Comparison of ENCODE assay signal across 22 cellular contexts in genomic region chr15:51262468-51262867, GRCh38.
"Had no signal": no experiment of that assay in that cellular context is flagged by ENCODE, and none has a peak within 500 bp of the region (broad histone marks: within the 10 kb centered on the region; RNA-seq: fewer than 3 reads in every experiment).

No MANE protein-coding gene starts in this region.

- ATAC-seq: foreskin keratinocyte, left lobe of liver, mucosa of descending colon, right cardiac atrium had no signal

- FAIRE-seq: astrocyte had no signal

- DNase-seq: activated B cell treated with CpG ODN at 0.5 μM for 24 hours; activated CD4-positive, alpha-beta memory T cell treated with anti-CD3 and anti-CD28 coated beads for 36 hours; activated CD4-positive, alpha-beta T cell treated with anti-CD3 and anti-CD28 coated beads for 4 hours; activated naive CD4-positive, alpha-beta T cell treated with Interleukin-2 at 50 U/mL for 16 hours; activated naive CD8-positive, alpha-beta T cell treated with anti-CD3 and anti-CD28 coated beads for 36 hours; activated T-cell treated with anti-CD3 and anti-CD28 coated beads, Interleukin-2, amount 50 U/mL, for 48 hours; central memory CD4-positive, alpha-beta T cell; dermis blood vessel endothelial cell; effector CD8-positive, alpha-beta T cell; foreskin keratinocyte; immature natural killer cell; lower lobe of right lung; mesendoderm; mucosa of descending colon; nucleus accumbens; right cardiac atrium; stimulated activated CD4-positive, alpha-beta T cell treated with anti-CD3 and anti-CD28 coated beads, Interleukin-12 subunit alpha, Interleukin-12 subunit beta, amount 100 ng/mL, for 4 hours; substantia nigra; thyroid gland had no signal

- H3K79me2 ChIP-seq: parathyroid adenoma had no signal

- H3K27ac ChIP-seq: foreskin keratinocyte, lower lobe of right lung, parathyroid adenoma, thyroid gland had no signal

- H3K4me3 ChIP-seq: lower lobe of right lung, mucosa of descending colon, thyroid gland had no signal

- H3K9ac ChIP-seq: parathyroid adenoma had no signal

- H3K4me1 ChIP-seq: foreskin keratinocyte, parathyroid adenoma had no signal

- H2AFZ ChIP-seq: parathyroid adenoma had no signal

- H3K9me3 ChIP-seq: lower lobe of right lung, mucosa of descending colon, thyroid gland had no signal

- H3K27me3 ChIP-seq: thyroid gland had no signal

- H3K36me3 ChIP-seq: lower lobe of right lung, thyroid gland had no signal
